In the genomic region with DNA sequence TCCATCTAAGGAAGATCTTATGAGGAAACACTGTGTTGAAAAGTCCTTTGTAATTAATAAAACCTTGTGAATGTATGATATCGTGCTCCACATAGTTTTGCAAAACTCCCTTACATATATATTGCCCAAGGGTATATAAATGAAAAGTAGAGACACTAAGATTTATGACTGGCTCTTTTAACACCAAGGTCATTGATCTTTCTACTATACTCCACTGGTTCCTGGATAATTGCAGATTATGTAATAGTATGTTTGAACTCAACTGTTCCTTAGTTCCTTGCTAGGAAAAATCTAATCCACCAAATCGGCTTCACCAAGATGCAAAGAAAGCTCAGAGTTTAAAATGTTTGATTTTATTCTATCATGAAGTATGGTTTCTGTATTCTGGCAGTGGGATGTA, we compare ENCODE assay signal across 33 cellular contexts.
"Had no signal": no experiment of that assay in that cellular context is flagged by ENCODE, and none has a peak within 500 bp of the region (broad histone marks: within the 10 kb centered on the region; RNA-seq: fewer than 3 reads in every experiment).

No MANE protein-coding gene starts in this region.

- H3K9me3 Mint-ChIP-seq: activated naive CD4-positive, alpha-beta T cell treated with anti-CD3 and anti-CD28 coated beads for 36 hours; activated naive CD4-positive, alpha-beta T cell treated with anti-CD3 and anti-CD28 coated beads, Interleukin-2, amount 10 ng/mL, durations not matched to agents 7 days and 5 days; activated naive CD4-positive, alpha-beta T cell treated with anti-CD3 and anti-CD28 coated beads, Interleukin-2, amount 50 U/mL, for 24 hours; activated naive CD4-positive, alpha-beta T cell treated with anti-CD3 and anti-CD28 coated beads, Interleukin-2, amount 50 U/mL, for 72 hours; activated naive CD8-positive, alpha-beta T cell treated with anti-CD3 and anti-CD28 coated beads for 36 hours; activated naive CD8-positive, alpha-beta T cell treated with anti-CD3 and anti-CD28 coated beads, Interleukin-2, amount 10 ng/mL, durations not matched to agents 7 days and 5 days; activated naive CD8-positive, alpha-beta T cell treated with anti-CD3 and anti-CD28 coated beads, Interleukin-2, amount 50 U/mL, for 24 hours; activated T-cell treated with anti-CD3 and anti-CD28 coated beads, Interleukin-2, amount 50 U/mL, for 24 hours; activated T-cell treated with anti-CD3 and anti-CD28 coated beads, Interleukin-2, amount 50 U/mL, for 4 hours; activated T-cell treated with anti-CD3 and anti-CD28 coated beads, Interleukin-2, amount 50 U/mL, for 72 hours; activated T-helper 1 cell treated with anti-CD3 and anti-CD28 coated beads, Interleukin-12 subunit alpha, Interleukin-12 subunit beta, Interleukin-2, Interleukin-4 antibody, amounts not matched to agents 30 ng/mL and 10 ng/mL and 1 ng/mL, durations not matched to agents 14 hours and 24 hours and 36 hours; activated T-helper 17 cell treated with anti-CD3 and anti-CD28 coated beads, Interleukin-2, amount 50 U/mL, for 72 hours; activated T-helper 2 cell treated with anti-CD3 and anti-CD28 coated beads, Interferon-gamma antibody, Interleukin-2, Interleukin-4, amounts not matched to agents 10 μg/mL and 5 μg/mL and 100 μg/mL, durations not matched to agents 14 hours and 24 hours and 36 hours; brain; central memory CD8-positive, alpha-beta T cell had no signal

- H3K27ac ChIP-seq: adrenal gland, ascending aorta, body of pancreas, brain microvascular endothelial cell, cardiac muscle cell had no signal

- H3K4me3 ChIP-seq: adrenal gland, ascending aorta, body of pancreas, cardiac muscle cell had no signal

- H3K4me3 Mint-ChIP-seq: activated naive CD4-positive, alpha-beta T cell treated with anti-CD3 and anti-CD28 coated beads for 36 hours; activated naive CD4-positive, alpha-beta T cell treated with anti-CD3 and anti-CD28 coated beads, Interleukin-2, amount 10 ng/mL, durations not matched to agents 7 days and 5 days; activated naive CD4-positive, alpha-beta T cell treated with anti-CD3 and anti-CD28 coated beads, Interleukin-2, amount 50 U/mL, for 24 hours; activated naive CD8-positive, alpha-beta T cell; activated naive CD8-positive, alpha-beta T cell treated with anti-CD3 and anti-CD28 coated beads for 36 hours; activated naive CD8-positive, alpha-beta T cell treated with anti-CD3 and anti-CD28 coated beads, Interleukin-2, amount 10 ng/mL, durations not matched to agents 7 days and 5 days; activated naive CD8-positive, alpha-beta T cell treated with anti-CD3 and anti-CD28 coated beads, Interleukin-2, amount 50 U/mL, for 24 hours; activated T-cell treated with anti-CD3 and anti-CD28 coated beads, Interleukin-2, amount 50 U/mL, for 24 hours; activated T-cell treated with anti-CD3 and anti-CD28 coated beads, Interleukin-2, amount 50 U/mL, for 4 hours; activated T-cell treated with anti-CD3 and anti-CD28 coated beads, Interleukin-2, amount 50 U/mL, for 72 hours; activated T-helper 1 cell treated with anti-CD3 and anti-CD28 coated beads, Interleukin-12 subunit alpha, Interleukin-12 subunit beta, Interleukin-2, Interleukin-4 antibody, amounts not matched to agents 30 ng/mL and 10 ng/mL and 1 ng/mL, durations not matched to agents 14 hours and 24 hours and 36 hours; activated T-helper 17 cell treated with anti-CD3 and anti-CD28 coated beads, Interleukin-2, amount 50 U/mL, for 72 hours; brain; central memory CD8-positive, alpha-beta T cell had no signal

- DNase-seq: activated effector memory CD4-positive, alpha-beta T cell treated with Interleukin-2 at 50 U/mL for 16 hours; activated gamma-delta T cell; activated gamma-delta T cell treated with Interleukin-2 at 50 U/mL for 16 hours; activated naive CD4-positive, alpha-beta T cell treated with anti-CD3 and anti-CD28 coated beads, Interleukin-2, amount 50 U/mL, for 16 hours; activated naive CD4-positive, alpha-beta T cell treated with Interleukin-2 at 50 U/mL for 16 hours; activated naive CD8-positive, alpha-beta T cell treated with anti-CD3 and anti-CD28 coated beads for 36 hours; activated naive CD8-positive, alpha-beta T cell treated with anti-CD3 and anti-CD28 coated beads, Interleukin-2, amount 10 ng/mL, durations not matched to agents 7 days and 5 days; activated naive CD8-positive, alpha-beta T cell treated with anti-CD3 and anti-CD28 coated beads, Interleukin-2, amount 50 U/mL, for 24 hours; activated T-cell treated with anti-CD3 and anti-CD28 coated beads, Interleukin-2, amount 50 U/mL, for 1 hour; activated T-cell treated with anti-CD3 and anti-CD28 coated beads, Interleukin-2, amount 50 U/mL, for 24 hours; activated T-cell treated with anti-CD3 and anti-CD28 coated beads, Interleukin-2, amount 50 U/mL, for 4 hours; activated T-cell treated with anti-CD3 and anti-CD28 coated beads, Interleukin-2, amount 50 U/mL, for 48 hours; activated T-cell treated with anti-CD3 and anti-CD28 coated beads, Interleukin-2, amount 50 U/mL, for 72 hours; aorta; central memory CD4-positive, alpha-beta T cell; cerebellar nuclear complex had no signal

- H3K36me3 Mint-ChIP-seq: activated naive CD4-positive, alpha-beta T cell treated with anti-CD3 and anti-CD28 coated beads, Interleukin-2, amount 10 ng/mL, durations not matched to agents 7 days and 5 days; activated naive CD4-positive, alpha-beta T cell treated with anti-CD3 and anti-CD28 coated beads, Interleukin-2, amount 50 U/mL, for 24 hours; activated naive CD4-positive, alpha-beta T cell treated with anti-CD3 and anti-CD28 coated beads, Interleukin-2, amount 50 U/mL, for 72 hours; activated naive CD8-positive, alpha-beta T cell; activated naive CD8-positive, alpha-beta T cell treated with anti-CD3 and anti-CD28 coated beads for 36 hours; activated naive CD8-positive, alpha-beta T cell treated with anti-CD3 and anti-CD28 coated beads, Interleukin-2, amount 10 ng/mL, durations not matched to agents 7 days and 5 days; brain had no signal

- H3K9me3 ChIP-seq: adrenal gland, ascending aorta, body of pancreas had no signal

- H3K27ac Mint-ChIP-seq: activated naive CD4-positive, alpha-beta T cell treated with anti-CD3 and anti-CD28 coated beads for 36 hours; activated naive CD4-positive, alpha-beta T cell treated with anti-CD3 and anti-CD28 coated beads, Interleukin-2, amount 10 ng/mL, durations not matched to agents 7 days and 5 days; activated naive CD4-positive, alpha-beta T cell treated with anti-CD3 and anti-CD28 coated beads, Interleukin-2, amount 50 U/mL, for 24 hours; activated naive CD4-positive, alpha-beta T cell treated with anti-CD3 and anti-CD28 coated beads, Interleukin-2, amount 50 U/mL, for 72 hours; activated naive CD8-positive, alpha-beta T cell; activated naive CD8-positive, alpha-beta T cell treated with anti-CD3 and anti-CD28 coated beads for 36 hours; activated naive CD8-positive, alpha-beta T cell treated with anti-CD3 and anti-CD28 coated beads, Interleukin-2, amount 10 ng/mL, durations not matched to agents 7 days and 5 days; activated naive CD8-positive, alpha-beta T cell treated with anti-CD3 and anti-CD28 coated beads, Interleukin-2, amount 50 U/mL, for 24 hours; activated T-cell treated with anti-CD3 and anti-CD28 coated beads, Interleukin-2, amount 50 U/mL, for 24 hours; activated T-cell treated with anti-CD3 and anti-CD28 coated beads, Interleukin-2, amount 50 U/mL, for 72 hours; activated T-helper 1 cell treated with anti-CD3 and anti-CD28 coated beads, Interleukin-12 subunit alpha, Interleukin-12 subunit beta, Interleukin-2, Interleukin-4 antibody, amounts not matched to agents 30 ng/mL and 10 ng/mL and 1 ng/mL, durations not matched to agents 14 hours and 24 hours and 36 hours; activated T-helper 17 cell treated with anti-CD3 and anti-CD28 coated beads, Interleukin-2, amount 50 U/mL, for 72 hours; activated T-helper 2 cell treated with anti-CD3 and anti-CD28 coated beads, Interferon-gamma antibody, Interleukin-2, Interleukin-4, amounts not matched to agents 10 μg/mL and 5 μg/mL and 100 μg/mL, durations not matched to agents 14 hours and 24 hours and 36 hours; brain had no signal

- H3K36me3 ChIP-seq: adrenal gland, ascending aorta, brain microvascular endothelial cell, cardiac muscle cell had no signal

- ATAC-seq: activated naive CD4-positive, alpha-beta T cell treated with anti-CD3 and anti-CD28 coated beads, Interleukin-2, amount 50 U/mL, for 72 hours; activated naive CD8-positive, alpha-beta T cell treated with anti-CD3 and anti-CD28 coated beads, Interleukin-2, amount 50 U/mL, for 24 hours; activated T-cell treated with anti-CD3 and anti-CD28 coated beads, Interleukin-2, amount 50 U/mL, for 4 hours; activated T-cell treated with anti-CD3 and anti-CD28 coated beads, Interleukin-2, amount 50 U/mL, for 72 hours; activated T-helper 17 cell treated with anti-CD3 and anti-CD28 coated beads, Interleukin-2, amount 50 U/mL, for 72 hours; body of pancreas had no signal

- H3K4me1 Mint-ChIP-seq: activated naive CD4-positive, alpha-beta T cell treated with anti-CD3 and anti-CD28 coated beads, Interleukin-2, amount 50 U/mL, for 24 hours; activated T-helper 17 cell treated with anti-CD3 and anti-CD28 coated beads, Interleukin-2, amount 50 U/mL, for 72 hours; central memory CD8-positive, alpha-beta T cell had no signal

- FAIRE-seq: astrocyte, bronchial epithelial cell had no signal
